ENCODE assay signal across 22 cellular contexts in genomic region chr4:16835597-16836247, GRCh38.
"Had no signal": no experiment of that assay in that cellular context is flagged by ENCODE, and none has a peak within 500 bp of the region (broad histone marks: within the 10 kb centered on the region; RNA-seq: fewer than 3 reads in every experiment).

No MANE protein-coding gene starts in this region.

- H3K27ac ChIP-seq: colonic mucosa, epithelial cell of prostate, esophagus squamous epithelium, gastrocnemius medialis, heart left ventricle, left ventricle myocardium inferior, lower lobe of right lung had no signal

- H3K9me3 ChIP-seq: colonic mucosa, esophagus squamous epithelium, gastrocnemius medialis, heart left ventricle, left ventricle myocardium inferior, lower lobe of right lung, mucosa of descending colon had no signal

- ATAC-seq: effector memory CD8-positive, alpha-beta T cell; esophagus mucosa; gastrocnemius medialis; heart left ventricle; left cardiac atrium; lower lobe of right lung; mucosa of descending colon; naive thymus-derived CD8-positive, alpha-beta T cell had no signal

- H3K4me3 ChIP-seq: colonic mucosa, esophagus squamous epithelium, gastrocnemius medialis, heart left ventricle, left ventricle myocardium inferior, lower lobe of right lung, mucosa of descending colon had no signal

- H3K9me3 Mint-ChIP-seq: dendritic cell treated with granulocyte-macrophage colony-stimulating factor and Interleukin-4, amounts not matched to agents 40 ng/mL and 50 ng/mL, for 4 days; effector memory CD8-positive, alpha-beta T cell; endodermal cell; mesothelial cell of epicardium; naive thymus-derived CD8-positive, alpha-beta T cell had no signal

- DNase-seq: colonic mucosa; cortex of kidney; effector CD8-positive, alpha-beta T cell; effector memory CD8-positive, alpha-beta T cell; endodermal cell; erythroblast; esophagus squamous epithelium; foreskin melanocyte; gastrocnemius medialis; heart left ventricle; hippocampal formation; left cardiac atrium; left ventricle myocardium inferior; lower lobe of right lung; mesenchymal stem cell; mucosa of descending colon; naive B cell; naive thymus-derived CD8-positive, alpha-beta T cell had no signal

- H3K4me1 Mint-ChIP-seq: mesothelial cell of epicardium; naive B cell; naive thymus-derived CD8-positive, alpha-beta T cell had no signal

- H3K36me3 Mint-ChIP-seq: mesothelial cell of epicardium; naive B cell; naive thymus-derived CD8-positive, alpha-beta T cell had no signal

- H3K27me3 ChIP-seq: colonic mucosa, esophagus squamous epithelium, gastrocnemius medialis, heart left ventricle had no signal

- H3K27ac Mint-ChIP-seq: dendritic cell treated with granulocyte-macrophage colony-stimulating factor and Interleukin-4, amounts not matched to agents 40 ng/mL and 50 ng/mL, for 4 days; effector memory CD8-positive, alpha-beta T cell; endodermal cell; mesothelial cell of epicardium; naive B cell; naive thymus-derived CD8-positive, alpha-beta T cell had no signal

- H3K4me3 Mint-ChIP-seq: dendritic cell treated with granulocyte-macrophage colony-stimulating factor and Interleukin-4, amounts not matched to agents 40 ng/mL and 50 ng/mL, for 4 days; effector memory CD8-positive, alpha-beta T cell; endodermal cell; mesothelial cell of epicardium; naive B cell; naive thymus-derived CD8-positive, alpha-beta T cell had no signal

- H3K36me3 ChIP-seq: colonic mucosa, esophagus squamous epithelium, gastrocnemius medialis, left ventricle myocardium inferior, lower lobe of right lung had no signal

- H3K4me1 ChIP-seq: colonic mucosa, gastrocnemius medialis, lower lobe of right lung had no signal

- H3K27me3 Mint-ChIP-seq: dendritic cell treated with granulocyte-macrophage colony-stimulating factor and Interleukin-4, amounts not matched to agents 40 ng/mL and 50 ng/mL, for 4 days had no signal
